In genomic region chr20:42524058-42524457, GRCh38 we compare ENCODE assay signal across 36 cellular contexts.
DNase-seq lines count a peak whose midpoint lies in the region; ATAC-seq, FAIRE-seq and TF ChIP-seq lines count a peak whose summit lies in the region.
"Had no signal": no experiment of that assay in that cellular context is flagged by ENCODE, and none has a peak within 500 bp of the region (broad histone marks: within the 10 kb centered on the region; RNA-seq: fewer than 3 reads in every experiment).

No MANE protein-coding gene starts in this region.

- H3K4me3 Mint-ChIP-seq in dendritic cell treated with granulocyte-macrophage colony-stimulating factor and Interleukin-4, amounts not matched to agents 40 ng/mL and 50 ng/mL, for 4 days, result no peak overlapping the region
- H3K4me3 Mint-ChIP-seq in activated CD4-positive, alpha-beta memory T cell treated with anti-CD3 and anti-CD28 coated beads for 36 hours, result no peak overlapping the region
- H3K4me3 Mint-ChIP-seq: B cell; CD14-positive monocyte; CD4-positive, alpha-beta memory T cell; CD4-positive, alpha-beta T cell; CD4-positive, CD25-positive, alpha-beta regulatory T cell; CD8-positive, alpha-beta memory T cell; CD8-positive, alpha-beta T cell had no signal

- TF ChIP-seq EP300 in HepG2 (IDR thresholded peaks at IDR 0.05; ENCODE audit: low read depth in 2 of 2, low read length in 2 of 2) (no peak), HepG2 (CRISPR knock-in tag; IDR thresholded peaks at IDR 0.05; ENCODE audit: borderline replicate concordance) (no peak), A549 (IDR thresholded peaks at IDR 0.05) (no peak), K562 (IDR thresholded peaks at IDR 0.05; ENCODE audit: low read length) (no peak)

- H3K9me1 ChIP-seq in K562 (ENCODE audit: control insufficient read depth, insufficient read depth, low read length), result no peaks in the 10 kb centered on the region

- H3K4me1 ChIP-seq in HepG2 (ENCODE audit: insufficient read depth, low read length) (no peaks in the 10 kb centered on the region), right lobe of liver (no peaks in the 10 kb centered on the region), A549 (no peaks in the 10 kb centered on the region), K562 (replicated peaks in 1 of 2; ENCODE audit: control insufficient read depth in 2 of 2, insufficient read depth in 2 of 2, low read length in 2 of 2) (no peaks in the 10 kb centered on the region), esophagus squamous epithelium (no peaks in the 10 kb centered on the region)
- H3K4me1 ChIP-seq: BE2C, BLaER1, Caco-2 had no signal

- TF ChIP-seq RAD21 in HepG2 (CRISPR knock-in tag; IDR thresholded peaks at IDR 0.05) (no peak), A549 (conservative IDR thresholded peaks at IDR 0.05 in 1 of 2, IDR thresholded peaks at IDR 0.05 in 1 of 2) (no peak), K562 (CRISPR knock-in tag; conservative IDR thresholded peaks at IDR 0.05 in 1 of 2, IDR thresholded peaks at IDR 0.05 in 1 of 2) (no peak)

- H3K4me2 ChIP-seq in HepG2 (ENCODE audit: low read depth, low read length) (no peak overlapping the region), A549 (no peak overlapping the region), K562 (ENCODE audit: insufficient read depth, low read length) (no peak overlapping the region)
- H3K4me2 ChIP-seq: BLaER1 had no signal

- no peaks in the 10 kb centered on the region for H3K27me3 ChIP-seq in HepG2 (ENCODE audit: control insufficient read depth in 1 of 2, insufficient read depth in 2 of 2, low read length in 2 of 2)
- H3K27me3 ChIP-seq in right lobe of liver, result no peaks in the 10 kb centered on the region
- no peaks in the 10 kb centered on the region for H3K27me3 ChIP-seq in K562 (ENCODE audit: control insufficient read depth in 2 of 2, insufficient read depth in 2 of 2, low read length in 2 of 2)
- no peaks in the 10 kb centered on the region for H3K27me3 ChIP-seq in esophagus squamous epithelium
- H3K27me3 ChIP-seq: BE2C; BLaER1; BLaER1 treated with 17β-estradiol and CSF1 and Interleukin-3, amounts not matched to agents 10 nM and 100 nM had no signal

- FAIRE-seq in HepG2 (lab: Jason Lieb, UNC) (no peak), A549 (lab: Jason Lieb, UNC) (no peak), K562 (lab: Jason Lieb, UNC) (no peak)
- FAIRE-seq: A204.1, D721Med had no signal

- ATAC-seq in HepG2, result no peak
- ATAC-seq in right lobe of liver, result no peak
- no peak for ATAC-seq in A549
- ATAC-seq in K562, result no peak
- ATAC-seq: CD8-positive, alpha-beta T cell had no signal

- no peak overlapping the region for H3K4me3 ChIP-seq in HepG2 (replicated peaks in 1 of 3; ENCODE audit: insufficient read depth in 1 of 3, low read depth in 2 of 3, low read length in 3 of 3)
- H3K4me3 ChIP-seq in right lobe of liver, result no peak overlapping the region
- no peak overlapping the region for H3K4me3 ChIP-seq in A549
- no peak overlapping the region for H3K4me3 ChIP-seq in K562
- H3K4me3 ChIP-seq in esophagus squamous epithelium, result no peak overlapping the region
- H3K4me3 ChIP-seq: BLaER1; BLaER1 treated with 17β-estradiol and CSF1 and Interleukin-3, amounts not matched to agents 10 nM and 100 nM had no signal

- POLR2A ChIA-PET in HepG2 (lab: Yijun Ruan, JAX) (no interaction called here), A549 (lab: Yijun Ruan, JAX) (no interaction called here), K562 (lab: Yijun Ruan, JAX) (no interaction called here)
- POLR2A ChIA-PET in activated CD4-positive, alpha-beta memory T cell treated with anti-CD3 and anti-CD28 coated beads for 36 hours (lab: Charles Lee), result no interaction called here

- H3K9me3 Mint-ChIP-seq in dendritic cell treated with granulocyte-macrophage colony-stimulating factor and Interleukin-4, amounts not matched to agents 40 ng/mL and 50 ng/mL, for 4 days, result peaks cover 10% of the 10 kb centered on the region
- H3K9me3 Mint-ChIP-seq in activated CD4-positive, alpha-beta memory T cell treated with anti-CD3 and anti-CD28 coated beads for 36 hours, result peaks cover under 1% of the 10 kb centered on the region
- H3K9me3 Mint-ChIP-seq: CD8-positive, alpha-beta T cell had no signal

- no peaks in the 10 kb centered on the region for H3K36me3 Mint-ChIP-seq in dendritic cell treated with granulocyte-macrophage colony-stimulating factor and Interleukin-4, amounts not matched to agents 40 ng/mL and 50 ng/mL, for 4 days (ENCODE audit: low read depth)
- no peaks in the 10 kb centered on the region for H3K36me3 Mint-ChIP-seq in activated CD4-positive, alpha-beta memory T cell treated with anti-CD3 and anti-CD28 coated beads for 36 hours
- H3K36me3 Mint-ChIP-seq: CD14-positive monocyte; CD4-positive, alpha-beta memory T cell; CD4-positive, CD25-positive, alpha-beta regulatory T cell; CD8-positive, alpha-beta memory T cell; CD8-positive, alpha-beta T cell had no signal

- no peak for DNase-seq in HepG2 (ENCODE audit: low spot score)
- no peak for DNase-seq in right lobe of liver
- DNase-seq in A549 (ENCODE audit: low read depth in 1 of 2, low spot score in 1 of 2), result no peak
- no peak for DNase-seq in K562 (ENCODE audit: extremely low read depth in 1 of 4, low spot score in 3 of 4)
- no peak for DNase-seq in activated CD4-positive, alpha-beta memory T cell treated with anti-CD3 and anti-CD28 coated beads for 36 hours
- no peak for DNase-seq in Kasumi-1 (lab: John Stamatoyannopoulos, UW)
- no peak for DNase-seq in esophagus squamous epithelium (lab: John Stamatoyannopoulos, UW)
- DNase-seq: 8988T; ACHN; AML-193; BE2C; C1 segment of cervical spinal cord; Caco-2; Calu3; CD4-positive, alpha-beta memory T cell; CD4-positive, alpha-beta T cell; CD4-positive, CD25-positive, alpha-beta regulatory T cell; CD8-positive, alpha-beta memory T cell; CD8-positive, alpha-beta T cell; COR-L47; DMS 273 treated with DMSO at 0.1 percent for 48 hours; DMS153; DMS53; DMS79; DMS79 treated with DMSO at 0.1 percent for 48 hours; DND-41; EL had no signal

- peaks cover 14% of the 10 kb centered on the region for H3K4me1 Mint-ChIP-seq in dendritic cell treated with granulocyte-macrophage colony-stimulating factor and Interleukin-4, amounts not matched to agents 40 ng/mL and 50 ng/mL, for 4 days (ENCODE audit: low read depth)
- no peaks in the 10 kb centered on the region for H3K4me1 Mint-ChIP-seq in activated CD4-positive, alpha-beta memory T cell treated with anti-CD3 and anti-CD28 coated beads for 36 hours (ENCODE audit: low read depth)
- H3K4me1 Mint-ChIP-seq: B cell; CD4-positive, alpha-beta memory T cell; CD8-positive, alpha-beta memory T cell had no signal

- no peaks in the 10 kb centered on the region for H3K79me2 ChIP-seq in HepG2 (ENCODE audit: insufficient read depth, low read length)
- no peaks in the 10 kb centered on the region for H3K79me2 ChIP-seq in K562 (ENCODE audit: control insufficient read depth, insufficient read depth, low read length)

- peak overlapping the region; percentile 58 for H3K27ac Mint-ChIP-seq in dendritic cell treated with granulocyte-macrophage colony-stimulating factor and Interleukin-4, amounts not matched to agents 40 ng/mL and 50 ng/mL, for 4 days
- no peak overlapping the region for H3K27ac Mint-ChIP-seq in activated CD4-positive, alpha-beta memory T cell treated with anti-CD3 and anti-CD28 coated beads for 36 hours
- H3K27ac Mint-ChIP-seq: B cell; CD14-positive monocyte; CD4-positive, alpha-beta memory T cell; CD4-positive, alpha-beta T cell; CD4-positive, CD25-positive, alpha-beta regulatory T cell; CD8-positive, alpha-beta memory T cell; CD8-positive, alpha-beta T cell had no signal

- no peaks in the 10 kb centered on the region for H4K20me1 ChIP-seq in HepG2 (ENCODE audit: insufficient read depth, low read length)
- H4K20me1 ChIP-seq in K562 (replicated peaks; ENCODE audit: control insufficient read depth, insufficient read depth, low read length), result no peaks in the 10 kb centered on the region
- H4K20me1 ChIP-seq: BLaER1; BLaER1 treated with 17β-estradiol and CSF1 and Interleukin-3, amounts not matched to agents 10 nM and 100 nM had no signal

- CTCF ChIA-PET in HepG2 (lab: Yijun Ruan, JAX; ENCODE audit: low intra/inter-chr PET ratio, low total read pairs) (no interaction called here), A549 (lab: Yijun Ruan, JAX) (no interaction called here), K562 (lab: Yijun Ruan, JAX; ENCODE audit: low intra/inter-chr PET ratio) (no interaction called here)
- CTCF ChIA-PET in activated CD4-positive, alpha-beta memory T cell treated with anti-CD3 and anti-CD28 coated beads for 36 hours (lab: Charles Lee), result no interaction called here

- no peak overlapping the region for H2AFZ ChIP-seq in HepG2 (ENCODE audit: low read length)
- no peak overlapping the region for H2AFZ ChIP-seq in K562 (ENCODE audit: low read depth, low read length)

- no peak overlapping the region for H3K9ac ChIP-seq in HepG2 (ENCODE audit: insufficient read depth, low read depth, low read length)
- H3K9ac ChIP-seq in K562 (ENCODE audit: insufficient read depth in 1 of 2, low read depth in 2 of 2, low read length in 2 of 2), result no peak overlapping the region
- H3K9ac ChIP-seq: BLaER1; BLaER1 treated with 17β-estradiol and CSF1 and Interleukin-3, amounts not matched to agents 10 nM and 100 nM had no signal

- TF ChIP-seq POLR2A in HepG2 (IDR thresholded peaks at IDR 0.05; ENCODE audit: insufficient read depth in 1 of 2, low read depth in 2 of 2, low read length in 2 of 2) (no peak), right lobe of liver (IDR thresholded peaks at IDR 0.05) (no peak), A549 (IDR thresholded peaks at IDR 0.05; ENCODE audit: low read length) (no peak), K562 (conservative IDR thresholded peaks at IDR 0.05) (no peak), esophagus squamous epithelium (IDR thresholded peaks at IDR 0.05) (no peak)

- in situ Hi-C loops in HepG2 (cut with HindIII; ENCODE audit: extremely low pct_ligation_motif_present, low pct_unique_long_range_greater_than_20kb), result no loop called here
- in situ Hi-C loops in K562 (cut with MboI), result no loop called here

- 0% methylated on average over 1 of the region's 1 CpG for WGBS in HepG2 (ENCODE audit: low lambda C conversion rate)
- 57% methylated on average over 1 of the region's 1 CpG for WGBS in right lobe of liver (ENCODE audit: insufficient coverage, low coverage, low lambda C conversion rate, missing lambda C conversion rate)
- 0% methylated on average over 1 of the region's 1 CpG for WGBS in A549 (ENCODE audit: missing lambda C conversion rate)
- WGBS in K562 (ENCODE audit: insufficient coverage, low coverage, missing lambda C conversion rate), result 0% methylated on average over 1 of the region's 1 CpG
- 74 to 85% methylated on average over 1 of the region's 1 CpG for WGBS in esophagus squamous epithelium, 2 donors

- BruUV-seq in HepG2 (replicated peaks; lab: Mats Ljungman, UMichigan) (no TSS peak), K562 (replicated peaks; lab: Mats Ljungman, UMichigan) (no TSS peak)

- no peak for TF ChIP-seq CTCF in HepG2 (CRISPR knock-in tag; IDR thresholded peaks at IDR 0.05)
- no peak for TF ChIP-seq CTCF in right lobe of liver (IDR thresholded peaks at IDR 0.05)
- no peak for TF ChIP-seq CTCF in A549 (IDR thresholded peaks at IDR 0.05)
- TF ChIP-seq CTCF in K562 (IDR thresholded peaks at IDR 0.05 in 2 of 3, conservative IDR thresholded peaks at IDR 0.05 in 1 of 3; ENCODE audit: insufficient read depth in 2 of 3, low read depth in 1 of 3, low read length in 3 of 3), result no peak
- no peak for TF ChIP-seq CTCF in esophagus squamous epithelium (IDR thresholded peaks at IDR 0.05)

- intact Hi-C loops in HepG2 (cut with micrococcal nuclease; ENCODE audit: unreplicated experiment) (no loop called here), right lobe of liver (cut with DNase I) (no loop called here), K562 (cut with micrococcal nuclease) (no loop called here), esophagus squamous epithelium (cut with DNase I) (loop anchor here (10.0 kb wide), 1 partner anchor 779 kb away; no protein-coding TSS in a partner anchor)
- intact Hi-C loops in dendritic cell treated with granulocyte-macrophage colony-stimulating factor and Interleukin-4, amounts not matched to agents 40 ng/mL and 50 ng/mL, for 4 days (cut with micrococcal nuclease), result no loop called here
- intact Hi-C loops in activated CD4-positive, alpha-beta memory T cell treated with anti-CD3 and anti-CD28 coated beads for 36 hours (cut with micrococcal nuclease), result no loop called here

- H3K36me3 ChIP-seq in HepG2 (replicated peaks in 1 of 2; ENCODE audit: control insufficient read depth in 1 of 2, insufficient read depth in 2 of 2, low read length in 2 of 2) (no peaks in the 10 kb centered on the region), right lobe of liver (no peaks in the 10 kb centered on the region), K562 (ENCODE audit: control insufficient read depth, insufficient read depth, low read length) (no peaks in the 10 kb centered on the region), esophagus squamous epithelium (no peaks in the 10 kb centered on the region)
- H3K36me3 ChIP-seq: BE2C; BLaER1; BLaER1 treated with 17β-estradiol and CSF1 and Interleukin-3, amounts not matched to agents 10 nM and 100 nM had no signal

- peaks cover 21% of the 10 kb centered on the region for H3K27me3 Mint-ChIP-seq in dendritic cell treated with granulocyte-macrophage colony-stimulating factor and Interleukin-4, amounts not matched to agents 40 ng/mL and 50 ng/mL, for 4 days
- no peaks in the 10 kb centered on the region for H3K27me3 Mint-ChIP-seq in activated CD4-positive, alpha-beta memory T cell treated with anti-CD3 and anti-CD28 coated beads for 36 hours
- H3K27me3 Mint-ChIP-seq: CD4-positive, alpha-beta memory T cell; CD4-positive, alpha-beta T cell; CD4-positive, CD25-positive, alpha-beta regulatory T cell had no signal

- no peaks in the 10 kb centered on the region for H3K9me3 ChIP-seq in HepG2 (ENCODE audit: low read length)
- H3K9me3 ChIP-seq in right lobe of liver, result no peaks in the 10 kb centered on the region
- H3K9me3 ChIP-seq in A549, result no peaks in the 10 kb centered on the region
- no peaks in the 10 kb centered on the region for H3K9me3 ChIP-seq in K562 (replicated peaks; ENCODE audit: control insufficient read depth, insufficient read depth, low read depth, low read length)
- no peaks in the 10 kb centered on the region for H3K9me3 ChIP-seq in esophagus squamous epithelium
- H3K9me3 ChIP-seq: BE2C; BLaER1; BLaER1 treated with 17β-estradiol and CSF1 and Interleukin-3, amounts not matched to agents 10 nM and 100 nM had no signal

- H3K27ac ChIP-seq in HepG2 (ENCODE audit: extremely low read length, insufficient read depth, low read length), result no peak overlapping the region
- H3K27ac ChIP-seq in right lobe of liver, result no peak overlapping the region
- no peak overlapping the region for H3K27ac ChIP-seq in A549
- no peak overlapping the region for H3K27ac ChIP-seq in K562 (ENCODE audit: extremely low read depth, low read depth, low read length)
- no peak overlapping the region for H3K27ac ChIP-seq in esophagus squamous epithelium
- H3K27ac ChIP-seq: 22Rv1; BLaER1; BLaER1 treated with 17β-estradiol and CSF1 and Interleukin-3, amounts not matched to agents 10 nM and 100 nM; C4-2B had no signal

Comparison
In these comparisons a context has a peak if more than half of its experiments do, and no peak if none do; other contexts are left out.
1. Of the 241 proteins assayed by ChIP-seq in both HepG2 and K562: peak only in HepG2: MAFF and MAFK; only in K562: none; in both: none; in neither: 239.